In genomic region chr3:195999896-196000295, GRCh38 we compare ENCODE assay signal across 22 cellular contexts.
"Had no signal": no experiment of that assay in that cellular context is flagged by ENCODE, and none has a peak within 500 bp of the region (broad histone marks: within the 10 kb centered on the region; RNA-seq: fewer than 3 reads in every experiment).

No MANE protein-coding gene starts in this region.

- H3K36me3 Mint-ChIP-seq: activated CD8-positive, alpha-beta memory T cell treated with anti-CD3 and anti-CD28 coated beads, Interleukin-2, amount 10 ng/mL, durations not matched to agents 7 days and 5 days; activated naive CD8-positive, alpha-beta T cell treated with anti-CD3 and anti-CD28 coated beads for 36 hours had no signal

- H3K4me1 Mint-ChIP-seq: activated CD8-positive, alpha-beta memory T cell treated with anti-CD3 and anti-CD28 coated beads, Interleukin-2, amount 10 ng/mL, durations not matched to agents 7 days and 5 days; activated naive CD8-positive, alpha-beta T cell treated with anti-CD3 and anti-CD28 coated beads for 36 hours had no signal

- ATAC-seq: activated CD8-positive, alpha-beta memory T cell treated with anti-CD3 and anti-CD28 coated beads, Interleukin-2, amount 10 ng/mL, durations not matched to agents 7 days and 5 days; activated CD8-positive, alpha-beta T cell treated with anti-CD3 and anti-CD28 coated beads for 36 hours; activated T-cell treated with anti-CD3 and anti-CD28 coated beads, Interleukin-2, amount 50 U/mL, for 4 hours; Panc1; Right ventricle myocardium inferior had no signal

- DNase-seq: activated CD4-positive, alpha-beta T cell treated with anti-CD3 and anti-CD28 coated beads, Interleukin-2, amount 50 U/mL, for 1 hour; activated CD4-positive, CD25-positive, alpha-beta regulatory T cell; activated CD8-positive, alpha-beta memory T cell treated with anti-CD3 and anti-CD28 coated beads, Interleukin-2, amount 10 ng/mL, durations not matched to agents 7 days and 5 days; activated CD8-positive, alpha-beta T cell treated with anti-CD3 and anti-CD28 coated beads for 36 hours; activated effector memory CD4-positive, alpha-beta T cell treated with anti-CD3 and anti-CD28 coated beads, Interleukin-2, amount 50 U/mL, for 16 hours; activated naive CD4-positive, alpha-beta T cell treated with anti-CD3 and anti-CD28 coated beads for 36 hours; activated naive CD8-positive, alpha-beta T cell treated with anti-CD3 and anti-CD28 coated beads for 36 hours; activated T-cell treated with anti-CD3 and anti-CD28 coated beads, Interleukin-2, amount 50 U/mL, for 4 hours; cerebellar nuclear complex; KG1; NCI-H1092; NCI-H1417 treated with DMSO at 0.1 percent for 48 hours; NCI-H1694 treated with DMSO at 0.1 percent for 48 hours; NCI-H2029 treated with DMSO at 0.1 percent for 48 hours; NCI-H345; NCI-H510A; NCI-H526 treated with DMSO at 0.1 percent for 48 hours; NCI-H82; SK-N-SH; T-helper 1 cell had no signal

- H3K9me3 Mint-ChIP-seq: activated CD8-positive, alpha-beta T cell treated with anti-CD3 and anti-CD28 coated beads for 36 hours; activated naive CD4-positive, alpha-beta T cell treated with anti-CD3 and anti-CD28 coated beads for 36 hours; activated naive CD8-positive, alpha-beta T cell treated with anti-CD3 and anti-CD28 coated beads for 36 hours; activated T-cell treated with anti-CD3 and anti-CD28 coated beads, Interleukin-2, amount 50 U/mL, for 4 hours had no signal

- H3K27ac Mint-ChIP-seq: activated CD8-positive, alpha-beta memory T cell treated with anti-CD3 and anti-CD28 coated beads, Interleukin-2, amount 10 ng/mL, durations not matched to agents 7 days and 5 days; activated CD8-positive, alpha-beta T cell treated with anti-CD3 and anti-CD28 coated beads for 36 hours; activated naive CD4-positive, alpha-beta T cell treated with anti-CD3 and anti-CD28 coated beads for 36 hours; activated naive CD8-positive, alpha-beta T cell treated with anti-CD3 and anti-CD28 coated beads for 36 hours had no signal

- H3K4me3 Mint-ChIP-seq: activated CD8-positive, alpha-beta memory T cell treated with anti-CD3 and anti-CD28 coated beads, Interleukin-2, amount 10 ng/mL, durations not matched to agents 7 days and 5 days; activated CD8-positive, alpha-beta T cell treated with anti-CD3 and anti-CD28 coated beads for 36 hours; activated naive CD4-positive, alpha-beta T cell treated with anti-CD3 and anti-CD28 coated beads for 36 hours; activated naive CD8-positive, alpha-beta T cell treated with anti-CD3 and anti-CD28 coated beads for 36 hours; activated T-cell treated with anti-CD3 and anti-CD28 coated beads, Interleukin-2, amount 50 U/mL, for 4 hours had no signal
